ENCODE assay signal across 12 cellular contexts in the genomic region with DNA sequence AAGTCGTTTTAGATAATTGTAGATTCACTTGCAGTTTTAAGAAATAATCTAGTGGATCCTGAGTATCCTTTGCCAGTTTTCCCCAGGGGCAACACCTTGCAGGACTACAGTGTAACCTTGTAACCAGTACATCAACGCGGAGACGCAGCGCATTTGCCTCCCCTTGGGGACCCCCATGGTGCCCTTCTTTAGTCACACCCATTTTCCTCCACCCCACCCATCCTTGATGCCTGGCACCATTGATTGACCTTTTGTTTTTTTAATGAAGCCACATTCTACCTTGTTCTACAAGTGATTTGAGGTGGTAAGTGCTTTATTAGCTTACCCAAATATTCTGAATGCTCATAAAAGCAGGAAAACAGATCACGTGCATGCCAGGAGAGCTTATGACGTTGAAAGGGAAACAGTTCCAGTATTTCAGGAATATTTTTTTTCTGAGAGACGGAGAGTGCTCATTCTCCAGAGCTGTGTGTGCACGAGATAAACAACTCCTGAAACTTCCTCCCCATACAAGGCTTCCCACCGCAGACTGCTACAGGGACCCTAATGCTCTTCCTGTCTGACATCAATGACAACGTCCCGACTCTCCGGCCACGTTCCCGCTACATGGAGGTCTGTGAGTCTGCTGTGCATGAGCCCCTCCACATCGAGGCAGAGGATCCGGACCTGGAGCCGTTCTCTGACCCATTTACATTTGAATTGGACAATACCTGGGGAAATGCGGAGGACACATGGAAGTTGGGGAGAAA. TPM values are rescaled to one million over a fixed set of nuclear protein-coding genes. Genes with fewer than 3 reads are reported as not detected.
DNase-seq lines count a peak whose midpoint lies in the region; ATAC-seq, FAIRE-seq and TF ChIP-seq lines count a peak whose summit lies in the region.
"Had no signal": no experiment of that assay in that cellular context is flagged by ENCODE, and none has a peak within 500 bp of the region (broad histone marks: within the 10 kb centered on the region; RNA-seq: fewer than 3 reads in every experiment).

No MANE protein-coding gene starts in this region.

- no peaks in the 10 kb centered on the region for H4K20me1 ChIP-seq in HepG2 (ENCODE audit: insufficient read depth, low read length)

- H3K79me1 ChIP-seq in mesendoderm (ENCODE audit: low read length) = no peaks in the 10 kb centered on the region

- peaks cover 0 to 3% (median 2%) of the 10 kb centered on the region in 3 donors for H3K27me3 Mint-ChIP-seq in CD14-positive monocyte (ENCODE audit: low read depth in 3 of 3)

- intact Hi-C loops in CD14-positive monocyte (cut with micrococcal nuclease) = no loop called here
- intact Hi-C loops in HepG2 (cut with micrococcal nuclease; ENCODE audit: unreplicated experiment) = no loop called here

- H3K9ac ChIP-seq in mesendoderm (ENCODE audit: low read length) (peak overlapping the region; percentile 47), HepG2 (ENCODE audit: insufficient read depth, low read depth, low read length) (no peak overlapping the region)

- H2BK5ac ChIP-seq in mesendoderm (ENCODE audit: low read length) = no peak overlapping the region

- 42% methylated on average over 19 of the region's 19 CpGs for WGBS in esophagus, 2 donors
- WGBS in mesendoderm (ENCODE audit: extremely low coverage, insufficient coverage, low lambda C conversion rate) = no CpG with 5 or more reads among the region's 19 CpGs
- WGBS in HepG2 (ENCODE audit: low lambda C conversion rate) = 50% methylated on average over 19 of the region's 19 CpGs

- H3K18ac ChIP-seq in mesendoderm (ENCODE audit: low read length) = no peak overlapping the region

- H3K27ac ChIP-seq in esophagus (ENCODE audit: low read depth in 2 of 2, low read length in 1 of 2) (peak overlapping the region; percentile 15 to 47), mesendoderm (ENCODE audit: low read depth, low read length) (no peak overlapping the region), HepG2 (ENCODE audit: extremely low read length, insufficient read depth, low read length) (no peak overlapping the region)
- H3K27ac ChIP-seq: thyroid gland, WERI-Rb-1 had no signal

- TF ChIP-seq EP300 in HepG2 (IDR thresholded peaks at IDR 0.05; ENCODE audit: low read depth in 2 of 2, low read length in 2 of 2) (no peak), HepG2 (CRISPR knock-in tag; IDR thresholded peaks at IDR 0.05; ENCODE audit: borderline replicate concordance) (no peak)

- H3K4me3 ChIP-seq in esophagus (ENCODE audit: low read depth in 1 of 2, low read length in 2 of 2) (no peak overlapping the region), mesendoderm (ENCODE audit: low read length) (peak overlapping the region; percentile 25), HepG2 (replicated peaks in 1 of 3; ENCODE audit: insufficient read depth in 1 of 3, low read depth in 2 of 3, low read length in 3 of 3) (no peak overlapping the region)
- H3K4me3 ChIP-seq: thyroid gland had no signal

- no peaks in the 10 kb centered on the region for H3K36me3 ChIP-seq in esophagus (ENCODE audit: control insufficient read depth in 2 of 2, insufficient read depth in 2 of 2, low read length in 1 of 2)
- no peaks in the 10 kb centered on the region for H3K36me3 ChIP-seq in mesendoderm (ENCODE audit: control insufficient read depth, insufficient read depth, low read length)
- no peaks in the 10 kb centered on the region for H3K36me3 ChIP-seq in HepG2 (replicated peaks in 1 of 2; ENCODE audit: control insufficient read depth in 1 of 2, insufficient read depth in 2 of 2, low read length in 2 of 2)
- H3K36me3 ChIP-seq: thyroid gland, WERI-Rb-1 had no signal

- H3K9me3 Mint-ChIP-seq in CD14-positive monocyte = peaks cover 0 to 2% (median 0%) of the 10 kb centered on the region in 7 donors

- BruUV-seq in HepG2 (replicated peaks; lab: Mats Ljungman, UMichigan) = no TSS peak

- H3K56ac ChIP-seq in mesendoderm (ENCODE audit: low read length) = peak overlapping the region; percentile 75

- H2AFZ ChIP-seq in HepG2 (ENCODE audit: low read length) = no peak overlapping the region

- POLR2A ChIA-PET in HepG2 (lab: Yijun Ruan, JAX) = no interaction called here

- in situ Hi-C loops in HepG2 (cut with HindIII; ENCODE audit: extremely low pct_ligation_motif_present, low pct_unique_long_range_greater_than_20kb) = no loop called here

- TF ChIP-seq CTCF in CD14-positive monocyte (IDR thresholded peaks at IDR 0.05) (no peak), HepG2 (CRISPR knock-in tag; IDR thresholded peaks at IDR 0.05) (no peak)

- DNase-seq in CD14-positive monocyte (ENCODE audit: low spot score) (no peak), HTR-8/SVneo (ENCODE audit: insufficient read length, low spot score) (no peak), mesendoderm (peak; percentile 27), HepG2 (ENCODE audit: low spot score) (no peak), NCI-H128 (lab: John Stamatoyannopoulos, UW; ENCODE audit: unreplicated experiment) (no peak)
- DNase-seq: activated effector memory CD4-positive, alpha-beta T cell treated with Interleukin-2 at 50 U/mL for 16 hours; COR-L47; WERI-Rb-1 had no signal

- TF ChIP-seq RAD21 in HepG2 (CRISPR knock-in tag; IDR thresholded peaks at IDR 0.05) = no peak

- no peak overlapping the region for H2BK120ac ChIP-seq in mesendoderm (ENCODE audit: low read depth, low read length)

- H3K23ac ChIP-seq in mesendoderm (ENCODE audit: low read length) = no peak overlapping the region

- no peaks in the 10 kb centered on the region for H3K27me3 ChIP-seq in esophagus (ENCODE audit: control insufficient read depth in 1 of 2, insufficient read depth in 2 of 2, low read length in 2 of 2)
- H3K27me3 ChIP-seq in mesendoderm (ENCODE audit: insufficient read depth, low read length, poor library complexity) = no peaks in the 10 kb centered on the region
- no peaks in the 10 kb centered on the region for H3K27me3 ChIP-seq in HepG2 (ENCODE audit: control insufficient read depth in 1 of 2, insufficient read depth in 2 of 2, low read length in 2 of 2)
- H3K27me3 ChIP-seq: thyroid gland had no signal

- FAIRE-seq in HTR-8/SVneo (lab: Jason Lieb, UNC) (peak; percentile 69), HepG2 (lab: Jason Lieb, UNC) (no peak)

- peaks cover 55% of the 10 kb centered on the region for H3K4me1 Mint-ChIP-seq in CD14-positive monocyte

- H3K9me3 ChIP-seq in esophagus (ENCODE audit: control insufficient read depth in 2 of 2, insufficient read depth in 1 of 2, low read depth in 1 of 2, low read length in 1 of 2) (peaks cover 0 to 2% of the 10 kb centered on the region in 2 donors), HepG2 (ENCODE audit: low read length) (no peaks in the 10 kb centered on the region)
- H3K9me3 ChIP-seq: thyroid gland had no signal

- no peak for ATAC-seq in GM19328 (IDR thresholded peaks at IDR 0.05; ENCODE audit: unreplicated experiment)
- no peak for ATAC-seq in HepG2
- no peak for ATAC-seq in GM21515 (IDR thresholded peaks at IDR 0.05; ENCODE audit: unreplicated experiment)

- TF ChIP-seq POLR2A in HepG2 (IDR thresholded peaks at IDR 0.05; ENCODE audit: insufficient read depth in 1 of 2, low read depth in 2 of 2, low read length in 2 of 2) = no peak

- H3K27ac Mint-ChIP-seq in CD14-positive monocyte = peak overlapping the region in 6 of 7 donors; percentile 20 to 86 (median 65)

- no peak overlapping the region for H2AK5ac ChIP-seq in mesendoderm (ENCODE audit: low read length)

- H3K4me2 ChIP-seq in mesendoderm (ENCODE audit: low read length) (peak overlapping the region; percentile 73), HepG2 (ENCODE audit: low read depth, low read length) (no peak overlapping the region)

- H3K79me2 ChIP-seq in mesendoderm (ENCODE audit: control insufficient read depth, insufficient read depth, low read length) = no peaks in the 10 kb centered on the region
- no peaks in the 10 kb centered on the region for H3K79me2 ChIP-seq in HepG2 (ENCODE audit: insufficient read depth, low read length)

- H3K4me3 Mint-ChIP-seq in CD14-positive monocyte = peak overlapping the region; percentile 75 to 91

- H3K36me3 Mint-ChIP-seq in CD14-positive monocyte = peaks cover 4 to 9% of the 10 kb centered on the region in 2 donors

- no peak overlapping the region for H3K4ac ChIP-seq in mesendoderm (ENCODE audit: low read depth, low read length)

- H3K4me1 ChIP-seq in esophagus (ENCODE audit: control insufficient read depth in 2 of 2, insufficient read depth in 2 of 2, low read length in 1 of 2) (peaks cover 2 to 5% of the 10 kb centered on the region in 2 donors), mesendoderm (ENCODE audit: control insufficient read depth, low read depth, low read length) (peaks cover 2% of the 10 kb centered on the region), HepG2 (ENCODE audit: insufficient read depth, low read length) (no peaks in the 10 kb centered on the region)
- H3K4me1 ChIP-seq: thyroid gland had no signal

- H4K5ac ChIP-seq in mesendoderm (ENCODE audit: low read length) = no peak overlapping the region

- no peak overlapping the region for H4K8ac ChIP-seq in mesendoderm (ENCODE audit: low read depth, low read length)

- H2BK15ac ChIP-seq in mesendoderm (replicated peaks; ENCODE audit: low read depth) = no peak overlapping the region

- CTCF ChIA-PET in HepG2 (lab: Yijun Ruan, JAX; ENCODE audit: low intra/inter-chr PET ratio, low total read pairs) = no interaction called here

RNA-seq across cellular contexts. Expression of a gene that starts 35.7 kb away (rescaled TPM):
- polyA plus RNA-seq in CD14-positive monocyte (1 to 10 TPM; 1.3 to 3.0 TPM), esophagus (1 to 10 TPM; 2.6 to 3.8 TPM), HepG2 (2011; rRNA removed) (0.88 and 1.1 TPM in 2 replicates)
- 3.1 TPM for polyA plus RNA-seq in mesendoderm (2013, experiment 1 of 2)
- 3.2 TPM for polyA plus RNA-seq in mesendoderm (2013, experiment 2 of 2)
- 0.40 and 0.45 TPM in 2 replicates for total RNA-seq in HepG2 (2016; rRNA removed; fragmentation: Illumina TruSeq; extraction: Trizol)
- 0.10 and 0.18 TPM in 2 replicates for total RNA-seq in HepG2 (2016; cell fraction: cytosol; rRNA removed; fragmentation: Illumina TruSeq; extraction: Trizol; ENCODE audit: low read depth)
- total RNA-seq in HepG2 (2016; cell fraction: insoluble cytoplasmic fraction; rRNA removed; fragmentation: Illumina TruSeq; extraction: Trizol) = 0.11 TPM in 1 of 2 replicates, not detected in the other
- total RNA-seq in HepG2 (2016; cell fraction: membrane; rRNA removed; fragmentation: Illumina TruSeq; extraction: Trizol) = 0.10 and 0.34 TPM in 2 replicates
- 0.59 and 0.88 TPM in 2 replicates for total RNA-seq in HepG2 (2016; cell fraction: nucleus; rRNA removed; fragmentation: Illumina TruSeq; extraction: Trizol)
- polyA plus RNA-seq in HepG2 (2011; cell fraction: cytosol; rRNA removed) = 0.11 and 0.19 TPM in 2 replicates
- 3.0 TPM in 2 replicates for polyA plus RNA-seq in HepG2 (2011; cell fraction: nucleus; rRNA removed)
- 0.44 and 0.67 TPM in 2 replicates for polyA plus RNA-seq in HepG2 (2012)
- polyA plus RNA-seq in HepG2 (2016; cell fraction: cytosol; fragmentation: Illumina TruSeq; extraction: Trizol; ENCODE audit: low read depth) = not detected in 2 replicates
- 0.22 TPM in 1 of 2 replicates, not detected in the other for polyA plus RNA-seq in HepG2 (2016; cell fraction: insoluble cytoplasmic fraction; fragmentation: Illumina TruSeq; extraction: Trizol; ENCODE audit: low read depth)
- polyA plus RNA-seq in HepG2 (2016; cell fraction: membrane; fragmentation: Illumina TruSeq; extraction: Trizol; ENCODE audit: low read depth) = not detected in 2 replicates
- 1.6 and 1.8 TPM in 2 replicates for polyA plus RNA-seq in HepG2 (2016; cell fraction: nucleus; fragmentation: Illumina TruSeq; extraction: Trizol; ENCODE audit: insufficient read depth, low read depth)
- polyA minus RNA-seq in HepG2 (2011; rRNA and poly(A)+ RNA removed; ENCODE audit: low replicate concordance) = 0.52 TPM in 1 of 2 replicates, not detected in the other
- 0.79 TPM in 1 of 2 replicates, not detected in the other for polyA minus RNA-seq in HepG2 (2011; cell fraction: cytosol; rRNA and poly(A)+ RNA removed)
- polyA minus RNA-seq in HepG2 (2011; cell fraction: nucleus; rRNA and poly(A)+ RNA removed) = 2.7 and 3.2 TPM in 2 replicates

RNA-seq across cellular contexts. Expression of a gene that starts 53.7 kb away (rescaled TPM):
- polyA plus RNA-seq in CD14-positive monocyte = 10 to 100 TPM; 18.1 to 18.3 TPM
- 1 to 10 TPM; 2.2 TPM for polyA plus RNA-seq in esophagus
- polyA plus RNA-seq in mesendoderm (2013, experiment 1 of 2) = 19.3 TPM
- 19.1 TPM for polyA plus RNA-seq in mesendoderm (2013, experiment 2 of 2)
- total RNA-seq in HepG2 (2016; rRNA removed; fragmentation: Illumina TruSeq; extraction: Trizol) = 14.3 and 20.4 TPM in 2 replicates
- total RNA-seq in HepG2 (2016; cell fraction: cytosol; rRNA removed; fragmentation: Illumina TruSeq; extraction: Trizol; ENCODE audit: low read depth) = 1.5 and 1.8 TPM in 2 replicates
- 11.9 and 18.8 TPM in 2 replicates for total RNA-seq in HepG2 (2016; cell fraction: insoluble cytoplasmic fraction; rRNA removed; fragmentation: Illumina TruSeq; extraction: Trizol)
- 7.2 and 7.3 TPM in 2 replicates for total RNA-seq in HepG2 (2016; cell fraction: membrane; rRNA removed; fragmentation: Illumina TruSeq; extraction: Trizol)
- total RNA-seq in HepG2 (2016; cell fraction: nucleus; rRNA removed; fragmentation: Illumina TruSeq; extraction: Trizol) = 19.5 and 21.4 TPM in 2 replicates
- polyA plus RNA-seq in HepG2 (2011; rRNA removed) = 7.4 and 11.1 TPM in 2 replicates
- 4.5 and 7.3 TPM in 2 replicates for polyA plus RNA-seq in HepG2 (2011; cell fraction: cytosol; rRNA removed)
- 4.6 and 9.1 TPM in 2 replicates for polyA plus RNA-seq in HepG2 (2011; cell fraction: nucleus; rRNA removed)
- 5.7 and 9.1 TPM in 2 replicates for polyA plus RNA-seq in HepG2 (2012)
- polyA plus RNA-seq in HepG2 (2016; cell fraction: cytosol; fragmentation: Illumina TruSeq; extraction: Trizol; ENCODE audit: low read depth) = 1.6 and 1.8 TPM in 2 replicates
- polyA plus RNA-seq in HepG2 (2016; cell fraction: insoluble cytoplasmic fraction; fragmentation: Illumina TruSeq; extraction: Trizol; ENCODE audit: low read depth) = 18.5 and 19.5 TPM in 2 replicates
- 4.0 and 4.2 TPM in 2 replicates for polyA plus RNA-seq in HepG2 (2016; cell fraction: membrane; fragmentation: Illumina TruSeq; extraction: Trizol; ENCODE audit: low read depth)
- polyA plus RNA-seq in HepG2 (2016; cell fraction: nucleus; fragmentation: Illumina TruSeq; extraction: Trizol; ENCODE audit: insufficient read depth, low read depth) = 15.5 and 17.2 TPM in 2 replicates
- 4.9 and 7.4 TPM in 2 replicates for polyA minus RNA-seq in HepG2 (2011; rRNA and poly(A)+ RNA removed; ENCODE audit: low replicate concordance)
- 7.1 and 7.6 TPM in 2 replicates for polyA minus RNA-seq in HepG2 (2011; cell fraction: cytosol; rRNA and poly(A)+ RNA removed)
- 25.2 and 33.8 TPM in 2 replicates for polyA minus RNA-seq in HepG2 (2011; cell fraction: nucleus; rRNA and poly(A)+ RNA removed)

RNA-seq across cellular contexts. Expression of a gene that starts 53.8 kb away (rescaled TPM):
- polyA plus RNA-seq in CD14-positive monocyte (1 to 10 TPM; 2.0 to 3.9 TPM), esophagus (1 to 10 TPM; 5.1 to 5.7 TPM), HepG2 (2011; rRNA removed) (1.0 and 1.2 TPM in 2 replicates)
- polyA plus RNA-seq in mesendoderm (2013, experiment 1 of 2) = 1.5 TPM
- polyA plus RNA-seq in mesendoderm (2013, experiment 2 of 2) = 1.8 TPM
- 3.7 and 4.0 TPM in 2 replicates for total RNA-seq in HepG2 (2016; rRNA removed; fragmentation: Illumina TruSeq; extraction: Trizol)
- 0.40 and 0.53 TPM in 2 replicates for total RNA-seq in HepG2 (2016; cell fraction: cytosol; rRNA removed; fragmentation: Illumina TruSeq; extraction: Trizol; ENCODE audit: low read depth)
- 3.6 and 3.9 TPM in 2 replicates for total RNA-seq in HepG2 (2016; cell fraction: insoluble cytoplasmic fraction; rRNA removed; fragmentation: Illumina TruSeq; extraction: Trizol)
- total RNA-seq in HepG2 (2016; cell fraction: membrane; rRNA removed; fragmentation: Illumina TruSeq; extraction: Trizol) = 3.1 TPM in 2 replicates
- total RNA-seq in HepG2 (2016; cell fraction: nucleus; rRNA removed; fragmentation: Illumina TruSeq; extraction: Trizol) = 5.1 and 5.2 TPM in 2 replicates
- polyA plus RNA-seq in HepG2 (2011; cell fraction: cytosol; rRNA removed) = 0.89 and 0.91 TPM in 2 replicates
- polyA plus RNA-seq in HepG2 (2011; cell fraction: nucleus; rRNA removed) = 2.7 and 3.1 TPM in 2 replicates
- polyA plus RNA-seq in HepG2 (2012) = 1.7 and 1.9 TPM in 2 replicates
- polyA plus RNA-seq in HepG2 (2016; cell fraction: cytosol; fragmentation: Illumina TruSeq; extraction: Trizol; ENCODE audit: low read depth) = 0.22 and 0.29 TPM in 2 replicates
- 2.9 and 3.0 TPM in 2 replicates for polyA plus RNA-seq in HepG2 (2016; cell fraction: insoluble cytoplasmic fraction; fragmentation: Illumina TruSeq; extraction: Trizol; ENCODE audit: low read depth)
- polyA plus RNA-seq in HepG2 (2016; cell fraction: membrane; fragmentation: Illumina TruSeq; extraction: Trizol; ENCODE audit: low read depth) = 1.1 and 1.4 TPM in 2 replicates
- polyA plus RNA-seq in HepG2 (2016; cell fraction: nucleus; fragmentation: Illumina TruSeq; extraction: Trizol; ENCODE audit: insufficient read depth, low read depth) = 3.4 and 3.9 TPM in 2 replicates
- 1.9 and 4.1 TPM in 2 replicates for polyA minus RNA-seq in HepG2 (2011; rRNA and poly(A)+ RNA removed; ENCODE audit: low replicate concordance)
- polyA minus RNA-seq in HepG2 (2011; cell fraction: cytosol; rRNA and poly(A)+ RNA removed) = 1.3 and 3.8 TPM in 2 replicates
- 8.4 and 8.7 TPM in 2 replicates for polyA minus RNA-seq in HepG2 (2011; cell fraction: nucleus; rRNA and poly(A)+ RNA removed)

Comparison
In these comparisons a context has a peak if more than half of its experiments do, and no peak if none do; other contexts are left out.
1. H3K27ac ChIP-seq: peak in esophagus (2 of 2); none in mesendoderm (single experiment) and HepG2 (single experiment).